8 cellular contexts compared by ENCODE assay signal in genomic region chr3:150763122-150763840, GRCh38. TPM values are rescaled to one million over a fixed set of nuclear protein-coding genes. Genes with fewer than 3 reads are reported as not detected.
DNase-seq lines count a peak whose midpoint lies in the region; ATAC-seq and TF ChIP-seq lines count a peak whose summit lies in the region.

Gene SIAH2 (minus strand): TSS chr3:150763169. CDS start chr3:150762849, 320 bp downstream.

- peak within 1 kb of the TSS; percentile 98 for H3K4me3 Mint-ChIP-seq in activated T-helper 17 cell treated with anti-CD3 and anti-CD28 coated beads, Interleukin-2, amount 50 U/mL, for 72 hours
- H3K4me3 Mint-ChIP-seq in natural killer cell treated with Interleukin-12 subunit alpha and Interleukin-12 subunit beta and Interleukin-15 and Interleukin-18, amount 100 ng/mL, for 72 hours, result peak within 1 kb of the TSS; percentile 94

- H3K9ac ChIP-seq in DND-41 (ENCODE audit: low read depth, low read length) (peak within 1 kb of the TSS; percentile 82), Karpas-422 (ENCODE audit: low read length) (peak within 1 kb of the TSS; percentile 93)

- H3K9me2 ChIP-seq in Karpas-422 (replicated peaks; ENCODE audit: insufficient read depth, low read length), result no peaks in the 10 kb centered on the region

- H3K27me3 Mint-ChIP-seq in activated T-helper 17 cell treated with anti-CD3 and anti-CD28 coated beads, Interleukin-2, amount 50 U/mL, for 72 hours, result no peaks in the 10 kb centered on the region
- no peaks in the 10 kb centered on the region for H3K27me3 Mint-ChIP-seq in natural killer cell treated with Interleukin-12 subunit alpha and Interleukin-12 subunit beta and Interleukin-15 and Interleukin-18, amount 100 ng/mL, for 72 hours

- DNase-seq in DND-41, result peak; percentile 94
- peak; percentile 97 for DNase-seq in Karpas-422
- DNase-seq in RWPE1 (ENCODE audit: low spot score), result peak; percentile 93
- DNase-seq in fibroblast of mammary gland (ENCODE audit: low read depth), result peak; percentile 91
- peak; percentile 94 for DNase-seq in natural killer cell treated with Interleukin-12 subunit alpha and Interleukin-12 subunit beta and Interleukin-15 and Interleukin-18, amount 100 ng/mL, for 72 hours (ENCODE audit: low spot score)
- peak; percentile 95 for DNase-seq in stimulated activated naive CD4-positive, alpha-beta T cell treated with Interleukin-2 at 50 U/mL for 16 hours (lab: John Stamatoyannopoulos, UW)

- TF ChIP-seq CTCF in DND-41 (IDR thresholded peaks at IDR 0.05; ENCODE audit: borderline replicate concordance, extremely low read depth, low read length, poor library complexity, severe bottlenecking) (peak; percentile 23), RWPE1 (conservative IDR thresholded peaks at IDR 0.05; ENCODE audit: low read depth) (no peak), fibroblast of mammary gland (conservative IDR thresholded peaks at IDR 0.05; ENCODE audit: control insufficient read depth, insufficient read depth, low read depth, low read length) (no peak)

- H3K36me3 ChIP-seq in DND-41 (ENCODE audit: insufficient read depth, low read length) (peaks cover 11% of the 10 kb centered on the region; the same call in 1 of the 2 replicates), Karpas-422 (ENCODE audit: insufficient read depth, low read length) (peaks cover 24% of the 10 kb centered on the region)

- H3K79me2 ChIP-seq in DND-41 (ENCODE audit: insufficient read depth, low read length), result peaks cover 41% of the 10 kb centered on the region
- peaks cover 48% of the 10 kb centered on the region for H3K79me2 ChIP-seq in Karpas-422 (ENCODE audit: low read length)

- ATAC-seq in DND-41 (ENCODE audit: insufficient read depth, low read depth) (peak; percentile 89), GM21786 (IDR thresholded peaks at IDR 0.05; ENCODE audit: unreplicated experiment) (peak; percentile 54)
- ATAC-seq in activated T-helper 17 cell treated with anti-CD3 and anti-CD28 coated beads, Interleukin-2, amount 50 U/mL, for 72 hours (replicated peaks), result peak; percentile 66
- ATAC-seq in natural killer cell treated with Interleukin-12 subunit alpha and Interleukin-12 subunit beta and Interleukin-15 and Interleukin-18, amount 100 ng/mL, for 72 hours, result peak; percentile 90 to 93

- H3K27ac ChIP-seq in DND-41 (ENCODE audit: low read length), result peak within 1 kb of the TSS; percentile 90
- peak within 1 kb of the TSS; percentile 100 for H3K27ac ChIP-seq in Karpas-422 (ENCODE audit: low read length)
- peak within 1 kb of the TSS; percentile 97 for H3K27ac ChIP-seq in RWPE1

- peaks cover 74% of the 10 kb centered on the region for H3K36me3 Mint-ChIP-seq in activated T-helper 17 cell treated with anti-CD3 and anti-CD28 coated beads, Interleukin-2, amount 50 U/mL, for 72 hours (ENCODE audit: low read depth)
- H3K36me3 Mint-ChIP-seq in natural killer cell treated with Interleukin-12 subunit alpha and Interleukin-12 subunit beta and Interleukin-15 and Interleukin-18, amount 100 ng/mL, for 72 hours, result peaks cover 5% of the 10 kb centered on the region

- peaks cover 15% of the 10 kb centered on the region; the same call in 1 of the 2 replicates for H4K20me1 ChIP-seq in DND-41 (ENCODE audit: insufficient read depth, low read length)
- peaks cover 19% of the 10 kb centered on the region for H4K20me1 ChIP-seq in Karpas-422 (ENCODE audit: insufficient read depth, low read depth, low read length)

- no peaks in the 10 kb centered on the region for H3K9me3 Mint-ChIP-seq in activated T-helper 17 cell treated with anti-CD3 and anti-CD28 coated beads, Interleukin-2, amount 50 U/mL, for 72 hours
- H3K9me3 Mint-ChIP-seq in natural killer cell treated with Interleukin-12 subunit alpha and Interleukin-12 subunit beta and Interleukin-15 and Interleukin-18, amount 100 ng/mL, for 72 hours, result no peaks in the 10 kb centered on the region

- H3K4me2 ChIP-seq in DND-41 (ENCODE audit: insufficient read depth, low read length) (peak within 1 kb of the TSS; percentile 92), Karpas-422 (ENCODE audit: low read depth, low read length, poor library complexity, severe bottlenecking) (peak within 1 kb of the TSS; percentile 81)

- H3K4me3 ChIP-seq in DND-41 (ENCODE audit: low read depth in 1 of 2, low read length in 2 of 2) (peak within 1 kb of the TSS; percentile 87 to 91), Karpas-422 (ENCODE audit: low read length) (peak within 1 kb of the TSS; percentile 85), fibroblast of mammary gland (ENCODE audit: control insufficient read depth, low read depth, low read length) (peak within 1 kb of the TSS; percentile 82)

- H3K27me3 ChIP-seq in DND-41 (ENCODE audit: insufficient read depth, low read length, poor library complexity), result peaks cover 6% of the 10 kb centered on the region
- H3K27me3 ChIP-seq in Karpas-422 (ENCODE audit: low read length), result no peaks in the 10 kb centered on the region

- H3K9me3 ChIP-seq in DND-41 (ENCODE audit: insufficient read depth, low read length, severe bottlenecking) (no peaks in the 10 kb centered on the region), Karpas-422 (ENCODE audit: low read length) (no peaks in the 10 kb centered on the region)

- POLR2A ChIA-PET in RWPE1 (lab: Yijun Ruan, JAX; ENCODE audit: low non-redundant PET), result interaction anchor here (0.6 to 1.6 kb wide), 3 partner anchors 12 to 27 kb away, joined by 3 to 5 read pairs (median 4); no protein-coding TSS in a partner anchor

- CTCF ChIA-PET in RWPE1 (lab: Yijun Ruan, JAX), result interaction anchor here (0.7 to 1.9 kb wide), 4 partner anchors 21 to 92 kb away, joined by 3 to 5 read pairs (median 4); no protein-coding TSS in a partner anchor

- peak within 1 kb of the TSS; percentile 92 for H2AFZ ChIP-seq in DND-41 (ENCODE audit: low read depth, low read length)
- no peak within 1 kb of the TSS for H2AFZ ChIP-seq in Karpas-422 (ENCODE audit: low read length)

- H3K4me1 ChIP-seq in DND-41 (ENCODE audit: insufficient read depth, low read length) (peaks cover 38% of the 10 kb centered on the region), Karpas-422 (ENCODE audit: low read length) (peaks cover 67% of the 10 kb centered on the region)

- peak within 1 kb of the TSS; percentile 100 for H3K27ac Mint-ChIP-seq in activated T-helper 17 cell treated with anti-CD3 and anti-CD28 coated beads, Interleukin-2, amount 50 U/mL, for 72 hours
- H3K27ac Mint-ChIP-seq in natural killer cell treated with Interleukin-12 subunit alpha and Interleukin-12 subunit beta and Interleukin-15 and Interleukin-18, amount 100 ng/mL, for 72 hours, result peak within 1 kb of the TSS; percentile 95 to 100

- peaks cover 38% of the 10 kb centered on the region for H3K4me1 Mint-ChIP-seq in activated T-helper 17 cell treated with anti-CD3 and anti-CD28 coated beads, Interleukin-2, amount 50 U/mL, for 72 hours
- peaks cover 36 to 57% of the 10 kb centered on the region in 2 donors for H3K4me1 Mint-ChIP-seq in natural killer cell treated with Interleukin-12 subunit alpha and Interleukin-12 subunit beta and Interleukin-15 and Interleukin-18, amount 100 ng/mL, for 72 hours (ENCODE audit: low read depth in 2 of 2)

RNA-seq across cellular contexts. Expression of gene SIAH2, which starts in this region (rescaled TPM):
- total RNA-seq in Karpas-422 (2014; rRNA removed; shearing (Covaris generic); ENCODE audit: low replicate concordance), result 160 and 323 TPM in 2 replicates
- 10 to 100 TPM; 42.8 to 92.4 TPM for total RNA-seq in activated T-helper 17 cell treated with anti-CD3 and anti-CD28 coated beads, Interleukin-2, amount 50 U/mL, for 72 hours
- total RNA-seq in natural killer cell treated with Interleukin-12 subunit alpha and Interleukin-12 subunit beta and Interleukin-15 and Interleukin-18, amount 100 ng/mL, for 72 hours, result 10 to 100 TPM; 34.9 to 41.4 TPM

Comparison
In these comparisons a context has a peak if more than half of its experiments do, and no peak if none do; other contexts are left out.
1. Peak in every context shown above with its lines: DNase-seq, ATAC-seq, H3K4me3 ChIP-seq and H3K27ac ChIP-seq.